ENCODE assay signal across 8 cellular contexts in the genomic region with DNA sequence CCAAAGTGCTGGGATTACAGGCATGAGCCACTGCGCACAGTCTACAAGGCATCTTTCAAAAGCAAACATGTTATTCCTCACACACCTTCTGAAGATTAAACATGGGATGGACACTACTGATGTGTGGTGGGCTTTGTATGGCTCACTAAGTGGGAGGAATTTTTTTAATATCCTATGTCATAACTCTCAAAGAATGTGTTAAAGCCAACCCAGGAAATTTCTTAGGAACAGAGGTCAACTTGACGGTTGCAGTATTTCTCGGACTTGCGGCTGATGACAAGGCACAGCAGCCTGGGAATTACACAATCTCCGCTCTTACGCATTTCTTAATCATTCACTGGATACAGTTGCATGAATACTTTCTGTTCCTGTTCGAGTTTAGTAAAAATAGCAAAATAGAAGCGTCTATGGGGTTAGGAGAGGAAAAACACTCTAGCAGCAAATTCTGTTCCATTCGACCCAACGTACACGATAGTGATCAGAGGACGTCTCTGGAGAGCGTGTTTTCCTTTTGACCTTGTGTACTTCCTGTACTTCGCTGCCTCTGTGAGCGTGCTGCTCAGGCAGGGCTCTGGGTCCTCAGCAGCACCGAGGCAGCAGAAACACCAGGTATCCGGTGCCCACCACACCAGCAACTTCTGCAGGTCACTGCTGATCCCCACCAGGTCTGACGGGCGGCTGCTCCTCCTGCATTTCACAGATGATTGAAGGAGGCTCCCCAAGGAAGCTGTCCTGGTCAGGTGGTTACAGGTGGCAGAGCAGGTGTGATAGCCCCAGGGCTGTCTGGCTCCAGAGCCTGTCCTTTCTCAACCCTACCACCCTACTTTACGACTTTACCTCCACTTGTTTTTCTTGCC. TPM values are rescaled to one million over a fixed set of nuclear protein-coding genes. Genes with fewer than 3 reads are reported as not detected.
DNase-seq lines count a peak whose midpoint lies in the region; ATAC-seq and TF ChIP-seq lines count a peak whose summit lies in the region.

No MANE protein-coding gene starts in this region.

- H3K9me3 Mint-ChIP-seq in T-helper 2 cell treated with Interferon-gamma antibody and Interleukin-4, amounts not matched to agents 5 μg/mL and 100 μg/mL, for 36 hours: no peaks in the 10 kb centered on the region
- no peaks in the 10 kb centered on the region for H3K9me3 Mint-ChIP-seq in mesothelial cell of epicardium

- H3K27me3 ChIP-seq in dorsolateral prefrontal cortex (peaks cover 0 to 4% (median 0%) of the 10 kb centered on the region in 45 donors), tibial nerve (no peaks in the 10 kb centered on the region)

- peaks cover 0 to 39% (median 15%) of the 10 kb centered on the region in 4 donors for H3K4me1 ChIP-seq in tibial nerve

- H3K36me3 Mint-ChIP-seq in T-helper 2 cell treated with Interferon-gamma antibody and Interleukin-4, amounts not matched to agents 5 μg/mL and 100 μg/mL, for 36 hours (ENCODE audit: low read depth): peaks cover 4% of the 10 kb centered on the region
- no peaks in the 10 kb centered on the region for H3K36me3 Mint-ChIP-seq in mesothelial cell of epicardium

- no peak for TF ChIP-seq CTCF in dorsolateral prefrontal cortex (IDR thresholded peaks at IDR 0.05 in 54 of 56, conservative IDR thresholded peaks at IDR 0.05 in 2 of 56; ENCODE audit: low read depth in 1 of 56, partially characterized antibody in 56 of 56)
- no peak for TF ChIP-seq CTCF in mesothelial cell of epicardium (IDR thresholded peaks at IDR 0.05; ENCODE audit: unreplicated experiment)
- TF ChIP-seq CTCF in tibial nerve (IDR thresholded peaks at IDR 0.05): peak in 1 of 5 experiments; percentile 14

- H3K27ac ChIP-seq in dorsolateral prefrontal cortex (peak overlapping the region; percentile 54 to 96 (median 87)), tibial nerve (peak overlapping the region; percentile 81 to 98 (median 87))

- no peaks in the 10 kb centered on the region for H3K9me3 ChIP-seq in tibial nerve

- H3K27ac Mint-ChIP-seq in T-helper 2 cell treated with Interferon-gamma antibody and Interleukin-4, amounts not matched to agents 5 μg/mL and 100 μg/mL, for 36 hours: peak overlapping the region; percentile 93
- H3K27ac Mint-ChIP-seq in mesothelial cell of epicardium: no peak overlapping the region

- intact Hi-C loops in dorsolateral prefrontal cortex (cut with DNase I): no loop called here

- 9 to 19% methylated on average over 20 of the region's 20 CpGs for WGBS in tibial nerve, 2 donors

- peak; percentile 99 to 100 for TF ChIP-seq EP300 in tibial nerve (IDR thresholded peaks at IDR 0.05)

- in situ Hi-C loops in ACHN (cut with HindIII; ENCODE audit: low pct_ligation_motif_present, low pct_unique_long_range_greater_than_20kb, low sequenced_read_pairs): no loop called here

- no peaks in the 10 kb centered on the region for H3K27me3 Mint-ChIP-seq in T-helper 2 cell treated with Interferon-gamma antibody and Interleukin-4, amounts not matched to agents 5 μg/mL and 100 μg/mL, for 36 hours (ENCODE audit: low read depth)
- H3K27me3 Mint-ChIP-seq in mesothelial cell of epicardium (ENCODE audit: low read depth): peaks cover 14% of the 10 kb centered on the region

- peak in 1 of 2 donors; percentile 44 for TF ChIP-seq POLR2A in tibial nerve (IDR thresholded peaks at IDR 0.05)

- H3K36me3 ChIP-seq in tibial nerve: no peaks in the 10 kb centered on the region

- peak; percentile 100 for DNase-seq in ACHN
- peak; percentile 44 for DNase-seq in T-helper 2 cell treated with Interferon-gamma antibody and Interleukin-4, amounts not matched to agents 5 μg/mL and 100 μg/mL, for 36 hours (ENCODE audit: low spot score)
- DNase-seq in dorsolateral prefrontal cortex: no peak
- DNase-seq in mesothelial cell of epicardium (ENCODE audit: low spot score in 2 of 2, unreplicated experiment in 2 of 2): no peak
- peak; percentile 39 to 78 for DNase-seq in tibial nerve (ENCODE audit: low spot score in 2 of 2)
- DNase-seq in SHP77 treated with DMSO at 0.1 percent for 48 hours (lab: John Stamatoyannopoulos, UW): no peak

- peak; percentile 58 for ATAC-seq in GM18867 (IDR thresholded peaks at IDR 0.05; ENCODE audit: unreplicated experiment)
- ATAC-seq in HG03442 (IDR thresholded peaks at IDR 0.05; ENCODE audit: unreplicated experiment): peak; percentile 36

- H3K4me1 Mint-ChIP-seq in T-helper 2 cell treated with Interferon-gamma antibody and Interleukin-4, amounts not matched to agents 5 μg/mL and 100 μg/mL, for 36 hours (ENCODE audit: low read depth): peaks cover 56% of the 10 kb centered on the region
- H3K4me1 Mint-ChIP-seq in mesothelial cell of epicardium: peaks cover 3% of the 10 kb centered on the region

- H3K4me3 ChIP-seq in dorsolateral prefrontal cortex (peak overlapping the region in 9 of 59 donors; percentile 0 to 27 (median 12)), tibial nerve (peak overlapping the region in 3 of 4 donors; percentile 30 to 36 (median 35))

- peak overlapping the region; percentile 82 for H3K4me3 Mint-ChIP-seq in T-helper 2 cell treated with Interferon-gamma antibody and Interleukin-4, amounts not matched to agents 5 μg/mL and 100 μg/mL, for 36 hours
- H3K4me3 Mint-ChIP-seq in mesothelial cell of epicardium: peak overlapping the region; percentile 3

RNA-seq across cellular contexts. Expression of a gene that starts 26.4 kb away (rescaled TPM):
- total RNA-seq in dorsolateral prefrontal cortex: 100 to 1,000 TPM in 7 of 120 experiments, 10 to 100 TPM in 113; 11.7 to 140 (median 43.8) TPM
- not detected in 3 replicates for total RNA-seq in mesothelial cell of epicardium
- total RNA-seq in tibial nerve: 100 to 1,000 TPM in 3 of 4 donors, 10 to 100 TPM in 1; 90.0 to 313 (median 105) TPM

Comparison
In these comparisons a context has a peak if more than half of its experiments do, and no peak if none do; other contexts are left out.
1. DNase-seq: peak in ACHN (single experiment), T-helper 2 cell treated with Interferon-gamma antibody and Interleukin-4, amounts not matched to agents 5 μg/mL and 100 μg/mL, for 36 hours (single experiment) and tibial nerve (2 of 2); none in dorsolateral prefrontal cortex (0 of 10), mesothelial cell of epicardium (0 of 2) and SHP77 treated with DMSO at 0.1 percent for 48 hours (single experiment).
2. RNA of a gene that starts 26.4 kb away (total RNA-seq): 90.0 to 313 TPM in tibial nerve and 11.7 to 140 TPM in dorsolateral prefrontal cortex; not detected in mesothelial cell of epicardium; every median in the first group is over 10 times any median in the second.